8 cellular contexts compared by ENCODE assay signal in genomic region chr7:38796636-38797501, GRCh38.
DNase-seq lines count a peak whose midpoint lies in the region; ATAC-seq, FAIRE-seq and TF ChIP-seq lines count a peak whose summit lies in the region.

No MANE protein-coding gene starts in this region.

- no peaks in the 10 kb centered on the region for H3K36me3 ChIP-seq in endothelial cell of umbilical vein (ENCODE audit: control insufficient read depth in 2 of 2, extremely low read depth in 1 of 2, insufficient read depth in 2 of 2, low read length in 2 of 2)
- H3K36me3 ChIP-seq in neural cell (ENCODE audit: insufficient read depth, low read length): no peaks in the 10 kb centered on the region

- intact Hi-C loops in endothelial cell of umbilical vein (cut with micrococcal nuclease): loop anchor here (1.0 kb wide), 3 partner anchors 135 to 723 kb away; no protein-coding TSS in a partner anchor

- TF ChIP-seq CTCF in endothelial cell of umbilical vein (IDR thresholded peaks at IDR 0.05; ENCODE audit: extremely low read depth in 1 of 2, insufficient read depth in 1 of 2, low read depth in 1 of 2, low read length in 2 of 2) (peak; percentile 47 to 54), neural cell (IDR thresholded peaks at IDR 0.05; ENCODE audit: poor library complexity, severe bottlenecking) (peak; percentile 92), type B pancreatic cell (conservative IDR thresholded peaks at IDR 0.05) (peak; percentile 93)

- CTCF ChIA-PET in endothelial cell of umbilical vein (lab: Charles Lee): interaction anchor here (0.6 to 2.6 kb wide), 17 partner anchors 9 to 782 kb away, joined by 3 to 11 read pairs (median 3); partner anchors contain the start of gene VPS41

- H3K4me1 Mint-ChIP-seq in type B pancreatic cell (ENCODE audit: unreplicated experiment): no peaks in the 10 kb centered on the region

- peak; percentile 96 for TF ChIP-seq RAD21 in neural cell (conservative IDR thresholded peaks at IDR 0.05)

- FAIRE-seq in endothelial cell of umbilical vein (lab: Jason Lieb, UNC): peak; percentile 90

- dilution Hi-C loops in endothelial cell of umbilical vein (cut with MboI; ENCODE audit: extremely low pct_ligation_motif_present, low sequenced_read_pairs): no loop called here

- no peak overlapping the region for H3K9ac ChIP-seq in endothelial cell of umbilical vein (replicated peaks; ENCODE audit: extremely low read depth, insufficient read depth, low read length)
- no peak overlapping the region for H3K9ac ChIP-seq in neural cell (ENCODE audit: low read length)

- ATAC-seq in GM19395 (IDR thresholded peaks at IDR 0.05; ENCODE audit: unreplicated experiment) (peak; percentile 57), GM18520 (IDR thresholded peaks at IDR 0.05; ENCODE audit: unreplicated experiment) (no peak)

- no peak for TF ChIP-seq EP300 in neural cell (conservative IDR thresholded peaks at IDR 0.05; ENCODE audit: poor library complexity, severe bottlenecking)

- H3K79me2 ChIP-seq in endothelial cell of umbilical vein (ENCODE audit: control insufficient read depth, insufficient read depth, low read length) (no peaks in the 10 kb centered on the region), neural cell (replicated peaks; ENCODE audit: insufficient read depth, low read length) (no peaks in the 10 kb centered on the region)

- no peaks in the 10 kb centered on the region for H3K36me3 Mint-ChIP-seq in type B pancreatic cell

- no peaks in the 10 kb centered on the region for H3K9me1 ChIP-seq in endothelial cell of umbilical vein (replicated peaks; ENCODE audit: control insufficient read depth, extremely low read depth, insufficient read depth, low read length)

- H3K4me3 ChIP-seq in endothelial cell of umbilical vein (replicated peaks in 1 of 3; ENCODE audit: insufficient read depth in 1 of 3, low read depth in 1 of 3, low read length in 3 of 3) (no peak overlapping the region), neural cell (ENCODE audit: low read length) (no peak overlapping the region)

- DNase-seq in Ammon's horn (ENCODE audit: low spot score): peak; percentile 81
- DNase-seq in NCI-H2227 treated with DMSO at 0.1 percent for 48 hours (lab: John Stamatoyannopoulos, UW): peak; percentile 14
- DNase-seq in activated CD4-positive, alpha-beta T cell treated with anti-CD3 and anti-CD28 coated beads, Interleukin-2, amount 50 U/mL, for 4 hours: peak; percentile 18 to 36
- DNase-seq in endothelial cell of umbilical vein (ENCODE audit: low read depth, low spot score): peak; percentile 78
- DNase-seq in type B pancreatic cell (ENCODE audit: extremely low spot score, unreplicated experiment): no peak

- no peaks in the 10 kb centered on the region for H3K9me2 ChIP-seq in neural cell (ENCODE audit: insufficient read depth, low read length)

- TF ChIP-seq POLR2A in endothelial cell of umbilical vein (IDR thresholded peaks at IDR 0.05; ENCODE audit: low read depth, low read length): no peak

- POLR2A ChIA-PET in endothelial cell of umbilical vein (lab: Charles Lee): no interaction called here

- H3K4me1 ChIP-seq in endothelial cell of umbilical vein (ENCODE audit: control insufficient read depth, extremely low read depth, insufficient read depth, low read length): no peaks in the 10 kb centered on the region

- no peaks in the 10 kb centered on the region for H3K9me3 Mint-ChIP-seq in type B pancreatic cell

- H3K4me2 ChIP-seq in endothelial cell of umbilical vein (ENCODE audit: insufficient read depth, low read length) (no peak overlapping the region), neural cell (ENCODE audit: low read length) (no peak overlapping the region)

- H3K9me3 ChIP-seq in endothelial cell of umbilical vein (replicated peaks; ENCODE audit: control insufficient read depth, insufficient read depth, low read length) (no peaks in the 10 kb centered on the region), neural cell (ENCODE audit: low read length) (no peaks in the 10 kb centered on the region)

- H2AFZ ChIP-seq in endothelial cell of umbilical vein (ENCODE audit: low read depth, low read length): no peak overlapping the region
- H2AFZ ChIP-seq in neural cell (ENCODE audit: low read depth, low read length): no peak overlapping the region

- no TSS peak for BruUV-seq in endothelial cell of umbilical vein (replicated peaks; lab: Mats Ljungman, UMichigan)

- no peak overlapping the region for H3K27ac ChIP-seq in endothelial cell of umbilical vein (ENCODE audit: insufficient read depth, low read depth, low read length)
- H3K27ac ChIP-seq in neural cell (ENCODE audit: low read length): no peak overlapping the region

- H3K27ac Mint-ChIP-seq in type B pancreatic cell: no peak overlapping the region

- no peaks in the 10 kb centered on the region for H3F3A ChIP-seq in neural cell (ENCODE audit: insufficient read depth, low read length, poor library complexity, severe bottlenecking)

- H3K27me3 ChIP-seq in endothelial cell of umbilical vein (ENCODE audit: control insufficient read depth in 2 of 2, insufficient read depth in 2 of 2, low read length in 2 of 2) (no peaks in the 10 kb centered on the region), neural cell (ENCODE audit: insufficient read depth, low read depth, low read length) (no peaks in the 10 kb centered on the region)

- H3K4me3 Mint-ChIP-seq in type B pancreatic cell: no peak overlapping the region

- H3K27me3 Mint-ChIP-seq in type B pancreatic cell: no peaks in the 10 kb centered on the region

- no peaks in the 10 kb centered on the region for H4K20me1 ChIP-seq in endothelial cell of umbilical vein (replicated peaks; ENCODE audit: control insufficient read depth, extremely low read depth, insufficient read depth, low read length)
- H4K20me1 ChIP-seq in neural cell (ENCODE audit: insufficient read depth): no peaks in the 10 kb centered on the region

TF ChIP-seq in endothelial cell of umbilical vein, 7 proteins besides CTCF, POLR2A, EP300 and RAD21:
- no peak for TF ChIP-seq FOS (IDR thresholded peaks at IDR 0.05; ENCODE audit: borderline replicate concordance, insufficient read depth, low read length)
- no peak for TF ChIP-seq POLR2AphosphoS5 (IDR thresholded peaks at IDR 0.05; ENCODE audit: insufficient read depth, low read depth, low read length)
- no peak for TF ChIP-seq EZH2 (IDR thresholded peaks at IDR 0.05; ENCODE audit: borderline replicate concordance, low read depth, low read length, severe bottlenecking)
- TF ChIP-seq MAX (IDR thresholded peaks at IDR 0.05; ENCODE audit: insufficient read depth, insufficient read length): no peak
- TF ChIP-seq JUN (IDR thresholded peaks at IDR 0.05; ENCODE audit: borderline replicate concordance, insufficient read depth, insufficient read length, low read depth): no peak
- no peak for TF ChIP-seq MYC (IDR thresholded peaks at IDR 0.05; ENCODE audit: low read depth, low read length)
- TF ChIP-seq GATA2 (IDR thresholded peaks at IDR 0.05; ENCODE audit: insufficient read depth, insufficient read length, low read depth, low read length): no peak
TF ChIP-seq in endothelial cell of umbilical vein: peak in this region for 0.

TF ChIP-seq in neural cell, 6 proteins besides CTCF, POLR2A, EP300 and RAD21:
- no peak for TF ChIP-seq REST (IDR thresholded peaks at IDR 0.05; ENCODE audit: borderline replicate concordance)
- TF ChIP-seq POLR2AphosphoS5 (IDR thresholded peaks at IDR 0.05): no peak
- no peak for TF ChIP-seq TAF1 (IDR thresholded peaks at IDR 0.05; ENCODE audit: low read depth)
- TF ChIP-seq SMC3 (conservative IDR thresholded peaks at IDR 0.05; ENCODE audit: poor library complexity): peak; percentile 97
- no peak for TF ChIP-seq MXI1 (conservative IDR thresholded peaks at IDR 0.05; ENCODE audit: poor library complexity, severe bottlenecking)
- no peak for TF ChIP-seq EZH2 (IDR thresholded peaks at IDR 0.05; ENCODE audit: borderline replicate concordance, insufficient read depth, low read length, poor library complexity, severe bottlenecking)
TF ChIP-seq in neural cell: peak in this region for 1.
